ENCODE assay signal across 1 cellular context in genomic region chr11:6402561-6402981, GRCh38.
TF ChIP-seq lines count a peak whose summit lies in the region.

No MANE protein-coding gene starts in this region.

TF ChIP-seq in GM12878, 131 proteins besides CTCF, POLR2A, EP300 and RAD21 (continues in another document):
- peak; percentile 89 for TF ChIP-seq PAX5 (IDR thresholded peaks at IDR 0.05; ENCODE audit: borderline replicate concordance, low read depth, low read length)
- TF ChIP-seq BCL3 (IDR thresholded peaks at IDR 0.05; ENCODE audit: borderline replicate concordance, insufficient read depth, low read depth, low read length, poor library complexity, severe bottlenecking) = peak; percentile 47
- TF ChIP-seq CBX5 (IDR thresholded peaks at IDR 0.05; ENCODE audit: low read depth) = no peak
- peak; percentile 75 for TF ChIP-seq SKIL (IDR thresholded peaks at IDR 0.05; ENCODE audit: low read depth, poor library complexity, severe bottlenecking)
- TF ChIP-seq IKZF1 (conservative IDR thresholded peaks at IDR 0.05) = peak; percentile 86; the same call in 1 of the 2 replicates
- peak; percentile 99 for TF ChIP-seq EED (IDR thresholded peaks at IDR 0.05; ENCODE audit: low read depth)
- TF ChIP-seq NFIC (IDR thresholded peaks at IDR 0.05; ENCODE audit: low read depth, low read length) = peak; percentile 91
- TF ChIP-seq RUNX3 (IDR thresholded peaks at IDR 0.05; ENCODE audit: low read length) = peak; percentile 100
- peak in 1 of 2 experiments; percentile 81; a peak in 2 of 4 replicates for TF ChIP-seq ETV6 (conservative IDR thresholded peaks at IDR 0.05 in 1 of 2, IDR thresholded peaks at IDR 0.05 in 1 of 2; ENCODE audit: borderline replicate concordance in 1 of 2, low read depth in 1 of 2)
- peak; percentile 54; the same call in 1 of the 2 replicates for TF ChIP-seq NBN (IDR thresholded peaks at IDR 0.05)
- TF ChIP-seq ZBTB11 (CRISPR knock-in tag; IDR thresholded peaks at IDR 0.05) = no peak
- no peak for TF ChIP-seq KLF5 (IDR thresholded peaks at IDR 0.05; ENCODE audit: partially characterized antibody)
- peak; percentile 23; the same call in 1 of the 2 replicates for TF ChIP-seq ATF7 (IDR thresholded peaks at IDR 0.05; ENCODE audit: low read depth)
- peak; percentile 67 for TF ChIP-seq MTA2 (IDR thresholded peaks at IDR 0.05; ENCODE audit: low read depth)
- TF ChIP-seq POU2F2 (IDR thresholded peaks at IDR 0.05; ENCODE audit: borderline replicate concordance, low read depth, low read length) = peak; percentile 17; the same call in 1 of the 3 replicates
- TF ChIP-seq MLLT1 (IDR thresholded peaks at IDR 0.05) = peak; percentile 96
- peak; percentile 97 for TF ChIP-seq CBFB (IDR thresholded peaks at IDR 0.05; ENCODE audit: low read depth)
- TF ChIP-seq ATF2 (IDR thresholded peaks at IDR 0.05; ENCODE audit: low read length) = peak; percentile 65; the same call in 1 of the 2 replicates
- TF ChIP-seq FOS (IDR thresholded peaks at IDR 0.05; ENCODE audit: borderline replicate concordance, extremely low read depth, insufficient read length) = no peak
- TF ChIP-seq MEF2B (IDR thresholded peaks at IDR 0.05; ENCODE audit: partially characterized antibody, poor library complexity, severe bottlenecking) = no peak
- peak; percentile 95 for TF ChIP-seq IRF4 (IDR thresholded peaks at IDR 0.05; ENCODE audit: low read depth, low read length)
- TF ChIP-seq NR2F1 (conservative IDR thresholded peaks at IDR 0.05) = peak; percentile 16
- no peak for TF ChIP-seq RCOR1 (conservative IDR thresholded peaks at IDR 0.05; ENCODE audit: low read depth, low read length)
- peak; percentile 86 for TF ChIP-seq JUNB (IDR thresholded peaks at IDR 0.05)
- peak; percentile 70 for TF ChIP-seq TBL1XR1 (IDR thresholded peaks at IDR 0.05; ENCODE audit: low read depth, low read length)
- TF ChIP-seq FOXM1 (IDR thresholded peaks at IDR 0.05; ENCODE audit: low read depth, low read length) = peak; percentile 66; the same call in 1 of the 2 replicates
- TF ChIP-seq TAF1 (IDR thresholded peaks at IDR 0.05; ENCODE audit: borderline replicate concordance, low read depth, low read length) = peak; percentile 49; the same call in 1 of the 2 replicates
- peak; percentile 9 for TF ChIP-seq PBX3 (IDR thresholded peaks at IDR 0.05; ENCODE audit: insufficient replicate concordance, low read depth, low read length)
- TF ChIP-seq SUZ12 (IDR thresholded peaks at IDR 0.05; ENCODE audit: unreplicated experiment) = no peak
- peak; percentile 13; the same call in 1 of the 2 replicates for TF ChIP-seq TCF12 (IDR thresholded peaks at IDR 0.05; ENCODE audit: low read depth, low read length)
- no peak for TF ChIP-seq IRF3 (IDR thresholded peaks at IDR 0.05)
- TF ChIP-seq USF1 (IDR thresholded peaks at IDR 0.05; ENCODE audit: borderline replicate concordance, extremely low read length, insufficient read depth, low read depth, low read length) = no peak
- no peak for TF ChIP-seq E2F4 (IDR thresholded peaks at IDR 0.05; ENCODE audit: low read depth, low read length)
- 0 out of 2 replicates have a peak, but pooled peaks have one; percentile 42 for TF ChIP-seq MEF2A (IDR thresholded peaks at IDR 0.05; ENCODE audit: insufficient read depth, low read depth, low read length)
- no peak for TF ChIP-seq MTA3 (IDR thresholded peaks at IDR 0.05; ENCODE audit: borderline replicate concordance, low read length)
- no peak for TF ChIP-seq MXI1 (IDR thresholded peaks at IDR 0.05; ENCODE audit: low read depth, low read length)
- TF ChIP-seq STAT3 (IDR thresholded peaks at IDR 0.05; ENCODE audit: low read depth, low read length) = no peak
- peak; percentile 76 for TF ChIP-seq RELB (IDR thresholded peaks at IDR 0.05; ENCODE audit: low read depth)
- TF ChIP-seq SRF (IDR thresholded peaks at IDR 0.05; ENCODE audit: low read depth in 2 of 2, low read length in 2 of 2) = peak in 1 of 2 experiments; percentile 63; a peak in 1 of 4 replicates
- peak; percentile 77 for TF ChIP-seq CREM (IDR thresholded peaks at IDR 0.05; ENCODE audit: low read depth)
- no peak for TF ChIP-seq CEBPB (IDR thresholded peaks at IDR 0.05; ENCODE audit: borderline replicate concordance in 1 of 2, low read depth in 2 of 2, low read length in 2 of 2)
- TF ChIP-seq BHLHE40 (IDR thresholded peaks at IDR 0.05; ENCODE audit: borderline replicate concordance in 1 of 2, low read depth in 2 of 2, low read length in 1 of 2) = peak in 1 of 2 experiments; percentile 45; a peak in 1 of 4 replicates
- no peak for TF ChIP-seq ELK1 (IDR thresholded peaks at IDR 0.05; ENCODE audit: low read depth, low read length)
